Comparison of ENCODE assay signal across 28 cellular contexts in genomic region chr6:167993169-167993568, GRCh38. TPM values are rescaled to one million over a fixed set of nuclear protein-coding genes. Genes with fewer than 3 reads are reported as not detected.
DNase-seq lines count a peak whose midpoint lies in the region; ATAC-seq and TF ChIP-seq lines count a peak whose summit lies in the region.
"Had no signal": no experiment of that assay in that cellular context is flagged by ENCODE, and none has a peak within 500 bp of the region (broad histone marks: within the 10 kb centered on the region; RNA-seq: fewer than 3 reads in every experiment).

No MANE protein-coding gene starts in this region.

- H3K27ac ChIP-seq in right cardiac atrium (ENCODE audit: low read length) (no peak overlapping the region), prostate gland (no peak overlapping the region)
- H3K27ac ChIP-seq: cardiac muscle cell had no signal

- H3K9me3 ChIP-seq in right cardiac atrium (ENCODE audit: control insufficient read depth, low read length): no peaks in the 10 kb centered on the region
- no peaks in the 10 kb centered on the region for H3K9me3 ChIP-seq in prostate gland
- H3K9me3 ChIP-seq: HAP-1 had no signal

- intact Hi-C loops in right cardiac atrium (cut with DNase I) (no loop called here), prostate gland (cut with DNase I) (no loop called here)

- TF ChIP-seq POLR2A in prostate gland (IDR thresholded peaks at IDR 0.05): no peak

- H3K36me3 Mint-ChIP-seq in activated CD8-positive, alpha-beta T cell treated with anti-CD3 and anti-CD28 coated beads, Interleukin-2, amount 10 ng/mL, durations not matched to agents 7 days and 5 days (ENCODE audit: low read depth): no peaks in the 10 kb centered on the region
- H3K36me3 Mint-ChIP-seq: activated naive CD4-positive, alpha-beta T cell treated with anti-CD3 and anti-CD28 coated beads, Interleukin-2, amount 50 U/mL, for 72 hours had no signal

- H3K4me1 ChIP-seq in right cardiac atrium (ENCODE audit: control insufficient read depth, insufficient read depth, low read length): no peaks in the 10 kb centered on the region
- no peaks in the 10 kb centered on the region for H3K4me1 ChIP-seq in prostate gland (replicated peaks)
- H3K4me1 ChIP-seq: HAP-1, tibial nerve had no signal

- ATAC-seq in activated CD8-positive, alpha-beta T cell treated with anti-CD3 and anti-CD28 coated beads, Interleukin-2, amount 10 ng/mL, durations not matched to agents 7 days and 5 days: no peak
- ATAC-seq in right cardiac atrium (peak; percentile 81 to 95), GM21423 (IDR thresholded peaks at IDR 0.05; ENCODE audit: unreplicated experiment) (no peak)
- ATAC-seq: stimulated activated naive CD8-positive, alpha-beta T cell treated with anti-CD3 and anti-CD28 coated beads, Interleukin-15, amount 100 ng/mL, for 72 hours had no signal

- H3K4me1 Mint-ChIP-seq in activated CD8-positive, alpha-beta T cell treated with anti-CD3 and anti-CD28 coated beads, Interleukin-2, amount 10 ng/mL, durations not matched to agents 7 days and 5 days (ENCODE audit: low read depth): no peaks in the 10 kb centered on the region
- H3K4me1 Mint-ChIP-seq: stimulated activated naive CD8-positive, alpha-beta T cell treated with anti-CD3 and anti-CD28 coated beads, Interleukin-15, amount 100 ng/mL, for 72 hours had no signal

- no peak for DNase-seq in activated CD8-positive, alpha-beta T cell treated with anti-CD3 and anti-CD28 coated beads, Interleukin-2, amount 10 ng/mL, durations not matched to agents 7 days and 5 days
- DNase-seq in fibroblast of the aortic adventitia (ENCODE audit: low read depth) (peak; percentile 11), right cardiac atrium (peak; percentile 69 to 81 (median 79)), stromal cell of bone marrow (ENCODE audit: low read depth) (peak; percentile 48), prostate gland (ENCODE audit: low spot score) (no peak), NCI-H82 (lab: John Stamatoyannopoulos, UW) (no peak)
- DNase-seq: ACHN; activated CD4-positive, alpha-beta T cell treated with anti-CD3 and anti-CD28 coated beads, Interleukin-2, amount 50 U/mL, for 4 hours; C1 segment of cervical spinal cord; DND-41; mammary epithelial cell; NCI-H1048; NCI-H187 treated with DMSO at 0.1 percent for 48 hours; NCI-H69; stimulated activated CD8-positive, alpha-beta memory T cell treated with anti-CD3 and anti-CD28 coated beads, Interleukin-4, amount 100 ng/mL, for 48 hours; stimulated activated naive CD8-positive, alpha-beta T cell treated with anti-CD3 and anti-CD28 coated beads, Interleukin-15, amount 100 ng/mL, for 72 hours; T-helper 1 cell had no signal

- no peak overlapping the region for H3K4me3 Mint-ChIP-seq in activated CD8-positive, alpha-beta T cell treated with anti-CD3 and anti-CD28 coated beads, Interleukin-2, amount 10 ng/mL, durations not matched to agents 7 days and 5 days
- H3K4me3 Mint-ChIP-seq: stimulated activated naive CD8-positive, alpha-beta T cell treated with anti-CD3 and anti-CD28 coated beads, Interleukin-15, amount 100 ng/mL, for 72 hours had no signal

- POLR2A ChIA-PET in activated CD8-positive, alpha-beta T cell treated with anti-CD3 and anti-CD28 coated beads, Interleukin-2, amount 10 ng/mL, durations not matched to agents 7 days and 5 days (lab: Charles Lee): no interaction called here

- H3K27ac Mint-ChIP-seq in activated CD8-positive, alpha-beta T cell treated with anti-CD3 and anti-CD28 coated beads, Interleukin-2, amount 10 ng/mL, durations not matched to agents 7 days and 5 days: peak overlapping the region; percentile 49
- H3K27ac Mint-ChIP-seq: activated naive CD4-positive, alpha-beta T cell treated with anti-CD3 and anti-CD28 coated beads, Interleukin-2, amount 50 U/mL, for 72 hours; activated T-helper 2 cell treated with anti-CD3 and anti-CD28 coated beads, Interferon-gamma antibody, Interleukin-2, Interleukin-4, amounts not matched to agents 10 μg/mL and 5 μg/mL and 100 μg/mL, durations not matched to agents 14 hours and 24 hours and 36 hours had no signal

- H3K4me3 ChIP-seq in fibroblast of the aortic adventitia (ENCODE audit: low read depth, low read length) (no peak overlapping the region), right cardiac atrium (ENCODE audit: low read length) (no peak overlapping the region), prostate gland (no peak overlapping the region)
- H3K4me3 ChIP-seq: cardiac muscle cell, HAP-1, skin epidermis, tibial nerve had no signal

- H3K9me3 Mint-ChIP-seq in activated CD8-positive, alpha-beta T cell treated with anti-CD3 and anti-CD28 coated beads, Interleukin-2, amount 10 ng/mL, durations not matched to agents 7 days and 5 days (ENCODE audit: insufficient read depth): no peaks in the 10 kb centered on the region
- H3K9me3 Mint-ChIP-seq: activated T-helper 2 cell treated with anti-CD3 and anti-CD28 coated beads, Interferon-gamma antibody, Interleukin-2, Interleukin-4, amounts not matched to agents 10 μg/mL and 5 μg/mL and 100 μg/mL, durations not matched to agents 14 hours and 24 hours and 36 hours had no signal

- WGBS in right cardiac atrium: 70% methylated on average over 16 of the region's 16 CpGs
- WGBS in prostate gland: 90% methylated on average over 16 of the region's 16 CpGs

- TF ChIP-seq CTCF in fibroblast of the aortic adventitia (IDR thresholded peaks at IDR 0.05; ENCODE audit: insufficient read depth, low read length): no peak
- TF ChIP-seq CTCF in prostate gland (IDR thresholded peaks at IDR 0.05): no peak

- H3K27me3 Mint-ChIP-seq in activated CD8-positive, alpha-beta T cell treated with anti-CD3 and anti-CD28 coated beads, Interleukin-2, amount 10 ng/mL, durations not matched to agents 7 days and 5 days (ENCODE audit: low read depth): no peaks in the 10 kb centered on the region

- H3K27me3 ChIP-seq in right cardiac atrium (ENCODE audit: control insufficient read depth, insufficient read depth) (no peaks in the 10 kb centered on the region), prostate gland (replicated peaks; ENCODE audit: insufficient read depth) (no peaks in the 10 kb centered on the region)
- H3K27me3 ChIP-seq: cardiac muscle cell, tibial nerve had no signal

- CTCF ChIA-PET in activated CD8-positive, alpha-beta T cell treated with anti-CD3 and anti-CD28 coated beads, Interleukin-2, amount 10 ng/mL, durations not matched to agents 7 days and 5 days (lab: Charles Lee): no interaction called here

- no peaks in the 10 kb centered on the region for H3K36me3 ChIP-seq in prostate gland
- H3K36me3 ChIP-seq: cardiac muscle cell, HAP-1, tibial nerve had no signal

RNA-seq across cellular contexts. Expression of gene KIF25, which starts 4.3 kb away (rescaled TPM):
- not detected for total RNA-seq in activated CD8-positive, alpha-beta T cell treated with anti-CD3 and anti-CD28 coated beads, Interleukin-2, amount 10 ng/mL, durations not matched to agents 7 days and 5 days
- total RNA-seq in fibroblast of the aortic adventitia (ENCODE audit: low replicate concordance) (not detected in 2 replicates), right cardiac atrium (under 1 TPM in 1 of 4 donors, not detected in 3; 0.29 TPM), prostate gland (under 1 TPM; 0.28 to 0.82 TPM)
- 0.25 TPM for polyA plus RNA-seq in right cardiac atrium
- total RNA-seq: activated naive CD4-positive, alpha-beta T cell treated with anti-CD3 and anti-CD28 coated beads, Interleukin-2, amount 50 U/mL, for 72 hours; activated T-helper 2 cell treated with anti-CD3 and anti-CD28 coated beads, Interferon-gamma antibody, Interleukin-2, Interleukin-4, amounts not matched to agents 10 μg/mL and 5 μg/mL and 100 μg/mL, durations not matched to agents 14 hours and 24 hours and 36 hours; kidney epithelial cell; mammary epithelial cell; SK-MEL-5; tibial nerve had no signal
- polyA plus RNA-seq: fibroblast of lung, mammary epithelial cell, neural cell had no signal

Comparison
In these comparisons a context has a peak if more than half of its experiments do, and no peak if none do; other contexts are left out.
1. ATAC-seq: peak in right cardiac atrium (2 of 2); none in activated CD8-positive, alpha-beta T cell treated with anti-CD3 and anti-CD28 coated beads, Interleukin-2, amount 10 ng/mL, durations not matched to agents 7 days and 5 days (single experiment) and GM21423 (single experiment).
2. DNase-seq: peak in fibroblast of the aortic adventitia (single experiment), right cardiac atrium (3 of 3) and stromal cell of bone marrow (single experiment); none in activated CD8-positive, alpha-beta T cell treated with anti-CD3 and anti-CD28 coated beads, Interleukin-2, amount 10 ng/mL, durations not matched to agents 7 days and 5 days (single experiment), prostate gland (single experiment) and NCI-H82 (single experiment).